Comparison of ENCODE assay signal across 8 cellular contexts in the genomic region with DNA sequence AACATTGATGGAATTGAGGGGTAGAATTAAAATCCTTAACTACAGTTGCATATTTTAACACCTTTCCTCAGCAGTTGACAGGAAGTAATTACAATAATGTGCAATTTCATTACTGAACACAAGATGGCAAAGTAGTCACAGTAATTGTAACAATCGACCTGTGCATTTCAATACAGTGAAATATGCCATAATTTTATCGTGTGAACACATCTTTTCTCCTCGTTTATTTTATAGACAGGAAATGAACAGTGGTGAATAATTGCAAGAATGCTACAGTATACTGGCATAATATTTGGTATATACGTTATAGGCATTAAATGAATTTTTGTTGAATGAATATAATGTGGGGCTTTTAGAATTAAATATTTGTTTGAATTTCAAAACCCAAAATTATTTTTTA. TPM values are rescaled to one million over a fixed set of nuclear protein-coding genes. Genes with fewer than 3 reads are reported as not detected.
DNase-seq lines count a peak whose midpoint lies in the region; ATAC-seq and TF ChIP-seq lines count a peak whose summit lies in the region.

No MANE protein-coding gene starts in this region.

- H3K4me1 ChIP-seq in Caco-2 (peaks cover 3% of the 10 kb centered on the region; the same call in 1 of the 2 replicates), right atrium auricular region (no peaks in the 10 kb centered on the region), stomach (peaks cover 0 to 2% (median 0%) of the 10 kb centered on the region in 4 donors)

- TF ChIP-seq EP300 in stomach (IDR thresholded peaks at IDR 0.05), result no peak

- no peaks in the 10 kb centered on the region for H3K36me3 Mint-ChIP-seq in Caco-2 (ENCODE audit: insufficient read depth, unreplicated experiment)
- H3K36me3 Mint-ChIP-seq in activated CD8-positive, alpha-beta T cell treated with anti-CD3 and anti-CD28 coated beads for 36 hours (ENCODE audit: low read depth), result no peaks in the 10 kb centered on the region

- no peaks in the 10 kb centered on the region for H3K27me3 Mint-ChIP-seq in Caco-2 (ENCODE audit: insufficient read depth, unreplicated experiment)
- H3K27me3 Mint-ChIP-seq in activated CD8-positive, alpha-beta T cell treated with anti-CD3 and anti-CD28 coated beads for 36 hours, result no peaks in the 10 kb centered on the region

- TF ChIP-seq POLR2A in stomach (IDR thresholded peaks at IDR 0.05), result no peak

- TF ChIP-seq CTCF in Caco-2 (IDR thresholded peaks at IDR 0.05; ENCODE audit: insufficient read depth in 1 of 2, low read depth in 1 of 2, low read length in 1 of 2, severe bottlenecking in 1 of 2, unreplicated experiment in 1 of 2), result peak; percentile 63 to 77
- peak; percentile 75 for TF ChIP-seq CTCF in activated CD8-positive, alpha-beta T cell treated with anti-CD3 and anti-CD28 coated beads for 36 hours (IDR thresholded peaks at IDR 0.05)
- peak; percentile 56 to 77 for TF ChIP-seq CTCF in right atrium auricular region (IDR thresholded peaks at IDR 0.05)
- TF ChIP-seq CTCF in stomach (IDR thresholded peaks at IDR 0.05), result peak in 5 of 7 experiments; percentile 38 to 76 (median 62)

- no peak overlapping the region for H3K4me3 Mint-ChIP-seq in Caco-2 (ENCODE audit: unreplicated experiment)
- H3K4me3 Mint-ChIP-seq in activated CD8-positive, alpha-beta T cell treated with anti-CD3 and anti-CD28 coated beads for 36 hours, result no peak overlapping the region

- H3K27ac ChIP-seq in right atrium auricular region, result no peak overlapping the region
- no peak overlapping the region for H3K27ac ChIP-seq in stomach

- intact Hi-C loops in Caco-2 (cut with micrococcal nuclease; ENCODE audit: unreplicated experiment) (loop anchor here (1.0 to 10.0 kb wide), 5 partner anchors 150 to 344 kb away; a partner anchor contains a TSS), stomach (cut with DNase I; ENCODE audit: low total_unique reads) (loop anchor here (10.0 kb wide), 1 partner anchor 340 kb away; a partner anchor contains a TSS)
- intact Hi-C loops in activated CD8-positive, alpha-beta T cell treated with anti-CD3 and anti-CD28 coated beads for 36 hours (cut with micrococcal nuclease), result loop anchor here (5.0 kb wide), 1 partner anchor 343 kb away; a partner anchor contains a TSS

- H3K27ac Mint-ChIP-seq in Caco-2 (ENCODE audit: unreplicated experiment), result no peak overlapping the region
- no peak overlapping the region for H3K27ac Mint-ChIP-seq in activated CD8-positive, alpha-beta T cell treated with anti-CD3 and anti-CD28 coated beads for 36 hours

- peaks cover 4% of the 10 kb centered on the region for H3K4me1 Mint-ChIP-seq in Caco-2 (ENCODE audit: low read depth, unreplicated experiment)
- peaks cover 7% of the 10 kb centered on the region for H3K4me1 Mint-ChIP-seq in activated CD8-positive, alpha-beta T cell treated with anti-CD3 and anti-CD28 coated beads for 36 hours (ENCODE audit: low read depth)

- H3K36me3 ChIP-seq in Caco-2 (ENCODE audit: control insufficient read depth, insufficient read depth, low read length) (no peaks in the 10 kb centered on the region), right atrium auricular region (no peaks in the 10 kb centered on the region), stomach (no peaks in the 10 kb centered on the region)

- H3K9me3 Mint-ChIP-seq in Caco-2 (ENCODE audit: unreplicated experiment), result no peaks in the 10 kb centered on the region
- H3K9me3 Mint-ChIP-seq in activated CD8-positive, alpha-beta T cell treated with anti-CD3 and anti-CD28 coated beads for 36 hours, result no peaks in the 10 kb centered on the region

- peak in 1 of 2 experiments; percentile 24 for DNase-seq in Caco-2
- peak; percentile 80 for DNase-seq in NCI-H2029 treated with DMSO at 0.1 percent for 48 hours (lab: John Stamatoyannopoulos, UW)
- no peak for DNase-seq in activated CD8-positive, alpha-beta T cell treated with anti-CD3 and anti-CD28 coated beads for 36 hours
- no peak for DNase-seq in right atrium auricular region (ENCODE audit: low spot score)
- no peak for DNase-seq in stomach
- no peak for DNase-seq in GDM1 (lab: John Stamatoyannopoulos, UW)

- H3K27me3 ChIP-seq in Caco-2 (replicated peaks; ENCODE audit: control insufficient read depth, insufficient read depth, low read length) (no peaks in the 10 kb centered on the region), right atrium auricular region (no peaks in the 10 kb centered on the region), stomach (no peaks in the 10 kb centered on the region)

- POLR2A ChIA-PET in Caco-2 (lab: Charles Lee), result no interaction called here
- POLR2A ChIA-PET in activated CD8-positive, alpha-beta T cell treated with anti-CD3 and anti-CD28 coated beads for 36 hours (lab: Charles Lee), result no interaction called here

- 7 to 9% (median 9%) methylated on average over 4 of the region's 4 CpGs for WGBS in stomach, 5 donors

- ATAC-seq in GM18909 (IDR thresholded peaks at IDR 0.05; ENCODE audit: poor library complexity, unreplicated experiment) (peak; percentile 92), HG03060 (IDR thresholded peaks at IDR 0.05; ENCODE audit: low read depth, unreplicated experiment) (peak; percentile 74)
- ATAC-seq in activated CD8-positive, alpha-beta T cell treated with anti-CD3 and anti-CD28 coated beads for 36 hours, result peak; percentile 86

- H3K4me3 ChIP-seq in Caco-2 (ENCODE audit: low read depth, low read length) (no peak overlapping the region), right atrium auricular region (no peak overlapping the region), stomach (no peak overlapping the region)

- no peaks in the 10 kb centered on the region for H3K9me3 ChIP-seq in Caco-2
- no peaks in the 10 kb centered on the region for H3K9me3 ChIP-seq in right atrium auricular region
- no peaks in the 10 kb centered on the region for H3K9me3 ChIP-seq in stomach

- CTCF ChIA-PET in Caco-2 (lab: Charles Lee), result no interaction called here
- CTCF ChIA-PET in activated CD8-positive, alpha-beta T cell treated with anti-CD3 and anti-CD28 coated beads for 36 hours (lab: Charles Lee), result interaction anchor here (0.6 to 2.4 kb wide), 9 partner anchors 9 to 1439 kb away, joined by 3 to 12 read pairs (median 4); a partner anchor contains a TSS

- BruUV-seq in Caco-2 (replicated peaks; lab: Mats Ljungman, UMichigan), result no TSS peak

RNA-seq across cellular contexts. Expression of a gene that starts 25.0 kb away (rescaled TPM):
- total RNA-seq in Caco-2 (2022) (23.2 and 23.7 TPM in 2 replicates), right atrium auricular region (1 to 10 TPM; 3.3 to 3.9 TPM), stomach (10 to 100 TPM in 3 of 5 donors, 1 to 10 TPM in 1, under 1 TPM in 1; 0.89 to 50.7 (median 14.6) TPM)
- total RNA-seq in activated CD8-positive, alpha-beta T cell treated with anti-CD3 and anti-CD28 coated beads for 36 hours, result 10 to 100 TPM; 26.9 to 27.0 TPM
- polyA plus RNA-seq in stomach, result 10 to 100 TPM in 2 of 3 donors, 1 to 10 TPM in 1; 3.8 to 17.1 (median 10.1) TPM

RNA-seq across cellular contexts. Expression of a gene that starts 31.4 kb away (rescaled TPM):
- not detected in 2 replicates for total RNA-seq in Caco-2 (2022)
- not detected for total RNA-seq in activated CD8-positive, alpha-beta T cell treated with anti-CD3 and anti-CD28 coated beads for 36 hours
- total RNA-seq in right atrium auricular region, result not detected
- total RNA-seq in stomach, result not detected
- polyA plus RNA-seq in stomach, result 1 to 10 TPM in 1 of 3 donors, under 1 TPM in 1, not detected in 1; 1.00 to 1.5 TPM
